17 cellular contexts compared by ENCODE assay signal in genomic region chr5:78548216-78548615, GRCh38.
DNase-seq lines count a peak whose midpoint lies in the region; ATAC-seq, FAIRE-seq and TF ChIP-seq lines count a peak whose summit lies in the region.
"Had no signal": no experiment of that assay in that cellular context is flagged by ENCODE, and none has a peak within 500 bp of the region (broad histone marks: within the 10 kb centered on the region; RNA-seq: fewer than 3 reads in every experiment).

No MANE protein-coding gene starts in this region.

- H3K9me3 Mint-ChIP-seq in astrocyte (ENCODE audit: unreplicated experiment) = peaks cover 3% of the 10 kb centered on the region
- no peaks in the 10 kb centered on the region for H3K9me3 Mint-ChIP-seq in activated naive CD8-positive, alpha-beta T cell treated with anti-CD3 and anti-CD28 coated beads, Interleukin-2, amount 50 U/mL, for 24 hours

- 51% methylated on average over 6 of the region's 6 CpGs for WGBS in right cardiac atrium

- H3K27me3 ChIP-seq in AG04450 (ENCODE audit: control insufficient read depth, insufficient read depth, low read length) (no peaks in the 10 kb centered on the region), astrocyte (ENCODE audit: insufficient read depth, low read length) (no peaks in the 10 kb centered on the region), right cardiac atrium (ENCODE audit: control insufficient read depth, insufficient read depth) (no peaks in the 10 kb centered on the region), gastrocnemius medialis (no peaks in the 10 kb centered on the region)
- H3K27me3 ChIP-seq: right lobe of liver had no signal

- peak overlapping the region; percentile 58 for H3K9ac ChIP-seq in astrocyte (ENCODE audit: low read length)

- in situ Hi-C loops in gastrocnemius medialis (cut with MboI; ENCODE audit: low sequenced_read_pairs in 4 of 4) = loop anchor here in 2 of 4 donors (25.0 kb wide), 2 partner anchors 89 to 414 kb away; partner anchors contain the start of gene LHFPL2 (in 1 of the 2)

- no peaks in the 10 kb centered on the region for H3K27me3 Mint-ChIP-seq in astrocyte (ENCODE audit: low read depth, unreplicated experiment)
- peaks cover under 1% of the 10 kb centered on the region for H3K27me3 Mint-ChIP-seq in activated naive CD8-positive, alpha-beta T cell treated with anti-CD3 and anti-CD28 coated beads, Interleukin-2, amount 50 U/mL, for 24 hours

- H3K36me3 Mint-ChIP-seq in astrocyte (ENCODE audit: low read depth, unreplicated experiment) = peaks cover 17% of the 10 kb centered on the region
- no peaks in the 10 kb centered on the region for H3K36me3 Mint-ChIP-seq in activated naive CD8-positive, alpha-beta T cell treated with anti-CD3 and anti-CD28 coated beads, Interleukin-2, amount 50 U/mL, for 24 hours (ENCODE audit: low read depth)

- no peak for TF ChIP-seq POLR2A in gastrocnemius medialis (IDR thresholded peaks at IDR 0.05)

- H3K36me3 ChIP-seq in astrocyte (ENCODE audit: insufficient read depth, low read length) = no peaks in the 10 kb centered on the region
- no peaks in the 10 kb centered on the region for H3K36me3 ChIP-seq in gastrocnemius medialis
- H3K36me3 ChIP-seq: right lobe of liver had no signal

- no peaks in the 10 kb centered on the region for H3K9me3 ChIP-seq in AG04450 (ENCODE audit: control insufficient read depth, insufficient read depth, low read length)
- no peaks in the 10 kb centered on the region for H3K9me3 ChIP-seq in astrocyte (ENCODE audit: insufficient read depth, low read depth, low read length)
- H3K9me3 ChIP-seq in right cardiac atrium (ENCODE audit: control insufficient read depth, low read length) = no peaks in the 10 kb centered on the region
- H3K9me3 ChIP-seq in gastrocnemius medialis = no peaks in the 10 kb centered on the region
- H3K9me3 ChIP-seq: right lobe of liver had no signal

- H3K4me2 ChIP-seq in astrocyte (ENCODE audit: low read length) = peak overlapping the region; percentile 10

- H4K20me1 ChIP-seq in astrocyte (ENCODE audit: insufficient read depth, low read length) = no peaks in the 10 kb centered on the region

- FAIRE-seq in astrocyte (lab: Jason Lieb, UNC) = no peak
- FAIRE-seq: urothelium cell line had no signal

- H3K4me1 ChIP-seq in astrocyte (ENCODE audit: insufficient read depth, low read length) (peaks cover 48% of the 10 kb centered on the region), right cardiac atrium (ENCODE audit: control insufficient read depth, insufficient read depth, low read length) (peaks cover 17% of the 10 kb centered on the region), gastrocnemius medialis (peaks cover 20 to 25% of the 10 kb centered on the region in 2 donors)

- POLR2A ChIA-PET in AG04450 (lab: Yijun Ruan, JAX) = interaction anchor here (2.0 kb wide), 1 partner anchor 45 kb away, joined by 5 read pairs; no protein-coding TSS in a partner anchor

- H3K4me3 ChIP-seq in AG04450 (ENCODE audit: low read depth, low read length) (no peak overlapping the region), astrocyte (ENCODE audit: insufficient read depth, low read depth, low read length) (no peak overlapping the region), right cardiac atrium (ENCODE audit: low read length) (no peak overlapping the region), gastrocnemius medialis (no peak overlapping the region)
- H3K4me3 ChIP-seq: right lobe of liver had no signal

- H2AFZ ChIP-seq in astrocyte (ENCODE audit: low read depth, low read length) = no peak overlapping the region

- CTCF ChIA-PET in AG04450 (lab: Charles Lee) = interaction anchor here (0.6 kb wide), 1 partner anchor 102 kb away, joined by 4 read pairs; no protein-coding TSS in a partner anchor

- TF ChIP-seq CTCF in AG04450 (IDR thresholded peaks at IDR 0.05; ENCODE audit: low read depth, low read length) = no peak
- TF ChIP-seq CTCF in astrocyte (IDR thresholded peaks at IDR 0.05; ENCODE audit: insufficient read depth, low read depth, low read length) = no peak
- no peak for TF ChIP-seq CTCF in gastrocnemius medialis (IDR thresholded peaks at IDR 0.05 in 4 of 5, conservative IDR thresholded peaks at IDR 0.05 in 1 of 5)

- H3K4me1 Mint-ChIP-seq in astrocyte (ENCODE audit: low read depth, unreplicated experiment) = peaks cover 27% of the 10 kb centered on the region
- H3K4me1 Mint-ChIP-seq in activated naive CD8-positive, alpha-beta T cell treated with anti-CD3 and anti-CD28 coated beads, Interleukin-2, amount 50 U/mL, for 24 hours = peaks cover 4% of the 10 kb centered on the region

- no peak overlapping the region for H3K4me3 Mint-ChIP-seq in astrocyte (ENCODE audit: unreplicated experiment)
- H3K4me3 Mint-ChIP-seq in activated naive CD8-positive, alpha-beta T cell treated with anti-CD3 and anti-CD28 coated beads, Interleukin-2, amount 50 U/mL, for 24 hours = no peak overlapping the region

- intact Hi-C loops in right cardiac atrium (cut with DNase I) (loop anchor here in 2 of 4 donors (2.0 to 10.0 kb wide), 3 partner anchors 44 to 101 kb away; partner anchors contain the start of gene LHFPL2 (in 2 of the 2)), gastrocnemius medialis (cut with DNase I; ENCODE audit: low total_unique reads) (loop anchor here (10.0 kb wide), 1 partner anchor 97 kb away; the partner anchor contains the start of gene LHFPL2)

- H3K27ac ChIP-seq in AG04450 (ENCODE audit: low read depth, low read length) (peak overlapping the region; percentile 92), astrocyte (ENCODE audit: low read depth, low read length) (peak overlapping the region; percentile 74), right cardiac atrium (ENCODE audit: low read length) (peak overlapping the region; percentile 93), gastrocnemius medialis (peak overlapping the region; percentile 75 to 80 (median 77))

- H3K27ac Mint-ChIP-seq in astrocyte (ENCODE audit: unreplicated experiment) = no peak overlapping the region
- H3K27ac Mint-ChIP-seq in activated naive CD8-positive, alpha-beta T cell treated with anti-CD3 and anti-CD28 coated beads, Interleukin-2, amount 50 U/mL, for 24 hours = no peak overlapping the region

- H3K79me2 ChIP-seq in astrocyte (ENCODE audit: insufficient read depth, low read length) = peaks cover 31% of the 10 kb centered on the region

- peak in 1 of 2 donors; percentile 1 for ATAC-seq in right cardiac atrium
- no peak for ATAC-seq in gastrocnemius medialis
- no peak for ATAC-seq in GM19455 (IDR thresholded peaks at IDR 0.05; ENCODE audit: unreplicated experiment)
- ATAC-seq in activated naive CD8-positive, alpha-beta T cell treated with anti-CD3 and anti-CD28 coated beads, Interleukin-2, amount 50 U/mL, for 24 hours = no peak

- no peak for DNase-seq in AG04450 (ENCODE audit: low read depth, low spot score)
- DNase-seq in astrocyte (ENCODE audit: low read depth) = no peak
- peak in 1 of 3 donors; percentile 76 for DNase-seq in right cardiac atrium
- no peak for DNase-seq in gastrocnemius medialis
- DNase-seq in activated naive CD8-positive, alpha-beta T cell treated with anti-CD3 and anti-CD28 coated beads, Interleukin-2, amount 50 U/mL, for 24 hours = no peak
- DNase-seq in DMS153 treated with DMSO at 0.1 percent for 48 hours (lab: John Stamatoyannopoulos, UW; ENCODE audit: unreplicated experiment) = no peak
- no peak for DNase-seq in NAMALWA (ENCODE audit: low spot score)
- DNase-seq: activated CD8-positive, alpha-beta memory T cell treated with anti-CD3 and anti-CD28 coated beads, Interleukin-2, amount 50 U/mL, for 4 hours; amniotic stem cell; DND-41; H7; NCI-H1436 treated with DMSO at 0.1 percent for 48 hours; NCI-H774; SIG-M5 had no signal
